1 cellular context compared by ENCODE assay signal in the genomic region with DNA sequence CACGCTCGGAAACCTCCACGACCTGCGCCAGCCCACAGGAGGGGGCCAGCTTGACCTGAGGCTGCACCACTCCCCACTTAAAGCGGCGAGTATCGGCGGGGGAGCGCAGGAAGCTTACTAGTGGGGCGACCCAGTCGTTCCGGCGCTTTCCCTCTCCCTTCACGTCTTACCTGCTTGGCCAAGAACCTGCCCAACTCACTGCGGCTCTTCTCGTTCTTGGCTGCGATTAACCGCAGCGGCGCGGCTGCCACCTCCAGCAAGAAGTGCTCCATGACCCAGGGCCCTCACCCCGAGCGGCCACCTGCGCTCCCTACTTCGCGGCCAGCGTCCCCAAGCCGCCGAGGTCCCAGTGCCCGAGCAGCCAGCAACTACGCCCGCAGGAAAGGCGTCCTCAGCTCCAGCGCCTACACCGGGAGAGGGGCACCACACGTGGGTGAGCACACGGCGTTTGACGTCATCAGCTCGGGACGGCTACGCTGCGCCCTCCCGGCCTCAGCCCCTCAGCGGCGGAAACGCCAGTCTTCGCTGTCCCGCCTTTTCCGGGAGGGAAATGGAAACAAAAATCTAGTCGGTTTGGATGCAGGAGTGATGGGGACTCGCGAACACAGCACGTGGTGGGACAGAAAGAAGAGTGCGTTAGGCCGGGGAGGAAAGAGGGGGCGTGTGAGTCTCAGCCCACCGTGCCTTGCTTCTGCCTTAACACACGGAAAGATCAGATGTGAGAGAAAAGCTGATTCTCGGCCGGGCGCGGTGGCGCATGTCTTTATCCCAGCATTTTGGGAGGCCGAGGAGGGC.
TF ChIP-seq lines count a peak whose summit lies in the region.

A gene with protein sequence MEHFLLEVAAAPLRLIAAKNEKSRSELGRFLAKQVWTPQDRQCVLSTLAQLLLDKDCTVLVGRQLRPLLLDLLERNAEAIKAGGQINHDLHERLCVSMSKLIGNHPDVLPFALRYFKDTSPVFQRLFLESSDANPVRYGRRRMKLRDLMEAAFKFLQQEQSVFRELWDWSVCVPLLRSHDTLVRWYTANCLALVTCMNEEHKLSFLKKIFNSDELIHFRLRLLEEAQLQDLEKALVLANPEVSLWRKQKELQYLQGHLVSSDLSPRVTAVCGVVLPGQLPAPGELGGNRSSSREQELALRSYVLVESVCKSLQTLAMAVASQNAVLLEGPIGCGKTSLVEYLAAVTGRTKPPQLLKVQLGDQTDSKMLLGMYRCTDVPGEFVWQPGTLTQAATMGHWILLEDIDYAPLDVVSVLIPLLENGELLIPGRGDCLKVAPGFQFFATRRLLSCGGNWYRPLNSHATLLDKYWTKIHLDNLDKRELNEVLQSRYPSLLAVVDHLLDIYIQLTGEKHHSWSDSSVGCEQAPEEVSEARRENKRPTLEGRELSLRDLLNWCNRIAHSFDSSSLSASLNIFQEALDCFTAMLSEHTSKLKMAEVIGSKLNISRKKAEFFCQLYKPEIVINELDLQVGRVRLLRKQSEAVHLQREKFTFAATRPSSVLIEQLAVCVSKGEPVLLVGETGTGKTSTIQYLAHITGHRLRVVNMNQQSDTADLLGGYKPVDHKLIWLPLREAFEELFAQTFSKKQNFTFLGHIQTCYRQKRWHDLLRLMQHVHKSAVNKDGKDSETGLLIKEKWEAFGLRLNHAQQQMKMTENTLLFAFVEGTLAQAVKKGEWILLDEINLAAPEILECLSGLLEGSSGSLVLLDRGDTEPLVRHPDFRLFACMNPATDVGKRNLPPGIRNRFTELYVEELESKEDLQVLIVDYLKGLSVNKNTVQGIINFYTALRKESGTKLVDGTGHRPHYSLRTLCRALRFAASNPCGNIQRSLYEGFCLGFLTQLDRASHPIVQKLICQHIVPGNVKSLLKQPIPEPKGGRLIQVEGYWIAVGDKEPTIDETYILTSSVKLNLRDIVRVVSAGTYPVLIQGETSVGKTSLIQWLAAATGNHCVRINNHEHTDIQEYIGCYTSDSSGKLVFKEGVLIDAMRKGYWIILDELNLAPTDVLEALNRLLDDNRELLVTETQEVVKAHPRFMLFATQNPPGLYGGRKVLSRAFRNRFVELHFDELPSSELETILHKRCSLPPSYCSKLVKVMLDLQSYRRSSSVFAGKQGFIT (N-terminal part only) (minus strand): TSS at position 459 of the 795 bp plus-strand sequence. CDS start 187 bp downstream, at position 272.

TF ChIP-seq in K562, 482 proteins besides CTCF, POLR2A, EP300 and RAD21 (continued from another document and continues in another):
- TF ChIP-seq, protein P1, sequence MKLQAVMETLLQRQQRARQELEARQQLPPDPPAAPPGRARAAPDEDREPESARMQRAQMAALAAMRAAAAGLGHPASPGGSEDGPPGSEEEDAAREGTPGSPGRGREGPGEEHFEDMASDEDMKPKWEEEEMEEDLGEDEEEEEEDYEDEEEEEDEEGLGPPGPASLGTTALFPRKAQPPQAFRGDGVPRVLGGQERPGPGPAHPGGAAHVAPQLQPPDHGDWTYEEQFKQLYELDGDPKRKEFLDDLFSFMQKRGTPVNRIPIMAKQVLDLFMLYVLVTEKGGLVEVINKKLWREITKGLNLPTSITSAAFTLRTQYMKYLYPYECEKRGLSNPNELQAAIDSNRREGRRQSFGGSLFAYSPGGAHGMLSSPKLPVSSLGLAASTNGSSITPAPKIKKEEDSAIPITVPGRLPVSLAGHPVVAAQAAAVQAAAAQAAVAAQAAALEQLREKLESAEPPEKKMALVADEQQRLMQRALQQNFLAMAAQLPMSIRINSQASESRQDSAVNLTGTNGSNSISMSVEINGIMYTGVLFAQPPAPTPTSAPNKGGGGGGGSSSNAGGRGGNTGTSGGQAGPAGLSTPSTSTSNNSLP (IDR thresholded peaks at IDR 0.05; ENCODE audit: borderline replicate concordance, low read depth, low read length), result no peak
- TF ChIP-seq PHF20 (IDR thresholded peaks at IDR 0.05; ENCODE audit: partially characterized antibody) (peak; percentile 88), ZNF583 (CRISPR knock-in tag; IDR thresholded peaks at IDR 0.05) (no peak), MTF1 (CRISPR knock-in tag; IDR thresholded peaks at IDR 0.05; ENCODE audit: borderline replicate concordance) (no peak), TEAD2 (tag; IDR thresholded peaks at IDR 0.05) (no peak), PHF8 (IDR thresholded peaks at IDR 0.05; ENCODE audit: borderline replicate concordance, low read length) (peak; percentile 90), KAT2B (IDR thresholded peaks at IDR 0.05; ENCODE audit: low read depth, low read length) (no peak), SRSF1 (IDR thresholded peaks at IDR 0.05; ENCODE audit: low read depth, low read length) (no peak), RBM14 (IDR thresholded peaks at IDR 0.05; ENCODE audit: borderline replicate concordance, insufficient read depth, low read depth, low read length) (no peak), HNRNPUL1 (IDR thresholded peaks at IDR 0.05; ENCODE audit: low read length) (no peak), NR4A1 (CRISPR knock-in tag; IDR thresholded peaks at IDR 0.05) (no peak), NR4A1 (tag; IDR thresholded peaks at IDR 0.05) (0 out of 2 replicates have a peak, but pooled peaks have one; percentile 71), IRF2 (CRISPR knock-in tag; IDR thresholded peaks at IDR 0.05) (no peak), ZNF133 (CRISPR knock-in tag; IDR thresholded peaks at IDR 0.05) (no peak), PTBP1 (IDR thresholded peaks at IDR 0.05; ENCODE audit: low read depth, low read length) (no peak), MCM5 (IDR thresholded peaks at IDR 0.05; ENCODE audit: low read depth) (no peak), GABPB1 (CRISPR knock-in tag; IDR thresholded peaks at IDR 0.05) (peak; percentile 94), RBM15 (IDR thresholded peaks at IDR 0.05; ENCODE audit: insufficient read depth, low read length) (no peak), MAFG (tag; conservative IDR thresholded peaks at IDR 0.05) (no peak), BHLHE40 (IDR thresholded peaks at IDR 0.05; ENCODE audit: low read length) (peak; percentile 39; the same call in 1 of the 2 replicates), YBX1 (IDR thresholded peaks at IDR 0.05) (no peak), ZNF764 (CRISPR knock-in tag; IDR thresholded peaks at IDR 0.05; ENCODE audit: low read depth) (no peak), PCBP2 (IDR thresholded peaks at IDR 0.05; ENCODE audit: low read depth, low read length, poor library complexity, severe bottlenecking) (no peak), HLTF (IDR thresholded peaks at IDR 0.05) (peak; percentile 57; the same call in 1 of the 2 replicates), KAT7 (CRISPR knock-in tag; IDR thresholded peaks at IDR 0.05; ENCODE audit: borderline replicate concordance) (peak; percentile 87; the same call in 1 of the 2 replicates), LCOR (CRISPR knock-in tag; IDR thresholded peaks at IDR 0.05) (peak; percentile 89; the same call in 1 of the 2 replicates), TEAD4 (IDR thresholded peaks at IDR 0.05; ENCODE audit: low read length) (no peak), TEAD4 (CRISPR knock-in tag; IDR thresholded peaks at IDR 0.05; ENCODE audit: borderline replicate concordance) (no peak), TCF3 (CRISPR knock-in tag; IDR thresholded peaks at IDR 0.05) (no peak; the same call in 1 of the 2 replicates), POLR2B (IDR thresholded peaks at IDR 0.05; ENCODE audit: low read depth, partially characterized antibody) (peak; percentile 84)
- TF ChIP-seq, protein P2, sequence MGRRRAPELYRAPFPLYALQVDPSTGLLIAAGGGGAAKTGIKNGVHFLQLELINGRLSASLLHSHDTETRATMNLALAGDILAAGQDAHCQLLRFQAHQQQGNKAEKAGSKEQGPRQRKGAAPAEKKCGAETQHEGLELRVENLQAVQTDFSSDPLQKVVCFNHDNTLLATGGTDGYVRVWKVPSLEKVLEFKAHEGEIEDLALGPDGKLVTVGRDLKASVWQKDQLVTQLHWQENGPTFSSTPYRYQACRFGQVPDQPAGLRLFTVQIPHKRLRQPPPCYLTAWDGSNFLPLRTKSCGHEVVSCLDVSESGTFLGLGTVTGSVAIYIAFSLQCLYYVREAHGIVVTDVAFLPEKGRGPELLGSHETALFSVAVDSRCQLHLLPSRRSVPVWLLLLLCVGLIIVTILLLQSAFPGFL (CRISPR knock-in tag; IDR thresholded peaks at IDR 0.05), result no peak
- TF ChIP-seq, protein P3, sequence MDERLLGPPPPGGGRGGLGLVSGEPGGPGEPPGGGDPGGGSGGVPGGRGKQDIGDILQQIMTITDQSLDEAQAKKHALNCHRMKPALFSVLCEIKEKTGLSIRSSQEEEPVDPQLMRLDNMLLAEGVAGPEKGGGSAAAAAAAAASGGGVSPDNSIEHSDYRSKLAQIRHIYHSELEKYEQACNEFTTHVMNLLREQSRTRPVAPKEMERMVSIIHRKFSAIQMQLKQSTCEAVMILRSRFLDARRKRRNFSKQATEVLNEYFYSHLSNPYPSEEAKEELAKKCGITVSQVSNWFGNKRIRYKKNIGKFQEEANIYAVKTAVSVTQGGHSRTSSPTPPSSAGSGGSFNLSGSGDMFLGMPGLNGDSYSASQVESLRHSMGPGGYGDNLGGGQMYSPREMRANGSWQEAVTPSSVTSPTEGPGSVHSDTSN (CRISPR knock-in tag; IDR thresholded peaks at IDR 0.05; ENCODE audit: low read depth), result no peak
- TF ChIP-seq, protein P3 (tag; conservative IDR thresholded peaks at IDR 0.05; ENCODE audit: low read depth), result peak; percentile 82
- TF ChIP-seq, protein P4, sequence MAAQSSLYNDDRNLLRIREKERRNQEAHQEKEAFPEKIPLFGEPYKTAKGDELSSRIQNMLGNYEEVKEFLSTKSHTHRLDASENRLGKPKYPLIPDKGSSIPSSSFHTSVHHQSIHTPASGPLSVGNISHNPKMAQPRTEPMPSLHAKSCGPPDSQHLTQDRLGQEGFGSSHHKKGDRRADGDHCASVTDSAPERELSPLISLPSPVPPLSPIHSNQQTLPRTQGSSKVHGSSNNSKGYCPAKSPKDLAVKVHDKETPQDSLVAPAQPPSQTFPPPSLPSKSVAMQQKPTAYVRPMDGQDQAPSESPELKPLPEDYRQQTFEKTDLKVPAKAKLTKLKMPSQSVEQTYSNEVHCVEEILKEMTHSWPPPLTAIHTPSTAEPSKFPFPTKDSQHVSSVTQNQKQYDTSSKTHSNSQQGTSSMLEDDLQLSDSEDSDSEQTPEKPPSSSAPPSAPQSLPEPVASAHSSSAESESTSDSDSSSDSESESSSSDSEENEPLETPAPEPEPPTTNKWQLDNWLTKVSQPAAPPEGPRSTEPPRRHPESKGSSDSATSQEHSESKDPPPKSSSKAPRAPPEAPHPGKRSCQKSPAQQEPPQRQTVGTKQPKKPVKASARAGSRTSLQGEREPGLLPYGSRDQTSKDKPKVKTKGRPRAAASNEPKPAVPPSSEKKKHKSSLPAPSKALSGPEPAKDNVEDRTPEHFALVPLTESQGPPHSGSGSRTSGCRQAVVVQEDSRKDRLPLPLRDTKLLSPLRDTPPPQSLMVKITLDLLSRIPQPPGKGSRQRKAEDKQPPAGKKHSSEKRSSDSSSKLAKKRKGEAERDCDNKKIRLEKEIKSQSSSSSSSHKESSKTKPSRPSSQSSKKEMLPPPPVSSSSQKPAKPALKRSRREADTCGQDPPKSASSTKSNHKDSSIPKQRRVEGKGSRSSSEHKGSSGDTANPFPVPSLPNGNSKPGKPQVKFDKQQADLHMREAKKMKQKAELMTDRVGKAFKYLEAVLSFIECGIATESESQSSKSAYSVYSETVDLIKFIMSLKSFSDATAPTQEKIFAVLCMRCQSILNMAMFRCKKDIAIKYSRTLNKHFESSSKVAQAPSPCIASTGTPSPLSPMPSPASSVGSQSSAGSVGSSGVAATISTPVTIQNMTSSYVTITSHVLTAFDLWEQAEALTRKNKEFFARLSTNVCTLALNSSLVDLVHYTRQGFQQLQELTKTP (IDR thresholded peaks at IDR 0.05; ENCODE audit: low read depth in 1 of 2, partially characterized antibody in 2 of 2), result peak in 1 of 2 experiments; percentile 23
- TF ChIP-seq, protein P5, sequence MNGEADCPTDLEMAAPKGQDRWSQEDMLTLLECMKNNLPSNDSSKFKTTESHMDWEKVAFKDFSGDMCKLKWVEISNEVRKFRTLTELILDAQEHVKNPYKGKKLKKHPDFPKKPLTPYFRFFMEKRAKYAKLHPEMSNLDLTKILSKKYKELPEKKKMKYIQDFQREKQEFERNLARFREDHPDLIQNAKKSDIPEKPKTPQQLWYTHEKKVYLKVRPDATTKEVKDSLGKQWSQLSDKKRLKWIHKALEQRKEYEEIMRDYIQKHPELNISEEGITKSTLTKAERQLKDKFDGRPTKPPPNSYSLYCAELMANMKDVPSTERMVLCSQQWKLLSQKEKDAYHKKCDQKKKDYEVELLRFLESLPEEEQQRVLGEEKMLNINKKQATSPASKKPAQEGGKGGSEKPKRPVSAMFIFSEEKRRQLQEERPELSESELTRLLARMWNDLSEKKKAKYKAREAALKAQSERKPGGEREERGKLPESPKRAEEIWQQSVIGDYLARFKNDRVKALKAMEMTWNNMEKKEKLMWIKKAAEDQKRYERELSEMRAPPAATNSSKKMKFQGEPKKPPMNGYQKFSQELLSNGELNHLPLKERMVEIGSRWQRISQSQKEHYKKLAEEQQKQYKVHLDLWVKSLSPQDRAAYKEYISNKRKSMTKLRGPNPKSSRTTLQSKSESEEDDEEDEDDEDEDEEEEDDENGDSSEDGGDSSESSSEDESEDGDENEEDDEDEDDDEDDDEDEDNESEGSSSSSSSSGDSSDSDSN (IDR thresholded peaks at IDR 0.05; ENCODE audit: borderline replicate concordance in 1 of 2, low read depth in 2 of 2, low read length in 2 of 2), result no peak
- TF ChIP-seq, protein P6, sequence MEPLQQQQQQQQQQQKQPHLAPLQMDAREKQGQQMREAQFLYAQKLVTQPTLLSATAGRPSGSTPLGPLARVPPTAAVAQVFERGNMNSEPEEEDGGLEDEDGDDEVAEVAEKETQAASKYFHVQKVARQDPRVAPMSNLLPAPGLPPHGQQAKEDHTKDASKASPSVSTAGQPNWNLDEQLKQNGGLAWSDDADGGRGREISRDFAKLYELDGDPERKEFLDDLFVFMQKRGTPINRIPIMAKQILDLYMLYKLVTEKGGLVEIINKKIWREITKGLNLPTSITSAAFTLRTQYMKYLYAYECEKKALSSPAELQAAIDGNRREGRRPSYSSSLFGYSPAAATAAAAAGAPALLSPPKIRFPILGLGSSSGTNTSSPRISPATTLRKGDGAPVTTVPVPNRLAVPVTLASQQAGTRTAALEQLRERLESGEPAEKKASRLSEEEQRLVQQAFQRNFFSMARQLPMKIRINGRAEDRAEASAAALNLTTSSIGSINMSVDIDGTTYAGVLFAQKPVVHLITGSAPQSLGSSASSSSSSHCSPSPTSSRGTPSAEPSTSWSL (CRISPR knock-in tag; IDR thresholded peaks at IDR 0.05; ENCODE audit: borderline replicate concordance), result no peak
